1 cellular context compared by ENCODE assay signal in the genomic region with DNA sequence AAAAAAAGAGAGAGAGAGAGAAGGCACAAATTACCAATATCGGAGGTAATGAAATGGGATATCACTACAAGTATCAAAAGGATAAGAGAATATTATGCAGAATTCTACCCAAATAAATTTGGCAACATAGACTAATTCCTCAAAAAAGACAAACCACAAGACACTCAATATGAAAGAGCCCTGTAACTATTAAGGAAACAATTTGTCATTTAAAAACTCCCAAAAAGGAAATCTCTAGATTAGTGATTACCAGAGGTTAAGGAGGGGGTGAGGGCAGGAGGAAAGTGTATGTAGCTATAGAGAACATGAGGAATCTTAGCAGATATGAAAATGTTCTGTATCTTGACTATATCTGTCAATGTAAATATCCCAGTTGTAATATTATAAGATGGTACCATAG.
TF ChIP-seq lines count a peak whose summit lies in the region.

No MANE protein-coding gene starts in this region.

TF ChIP-seq in GM12878, 131 proteins besides CTCF, POLR2A, EP300 and RAD21 (continued from another document and continues in another):
- TF ChIP-seq, protein P1, sequence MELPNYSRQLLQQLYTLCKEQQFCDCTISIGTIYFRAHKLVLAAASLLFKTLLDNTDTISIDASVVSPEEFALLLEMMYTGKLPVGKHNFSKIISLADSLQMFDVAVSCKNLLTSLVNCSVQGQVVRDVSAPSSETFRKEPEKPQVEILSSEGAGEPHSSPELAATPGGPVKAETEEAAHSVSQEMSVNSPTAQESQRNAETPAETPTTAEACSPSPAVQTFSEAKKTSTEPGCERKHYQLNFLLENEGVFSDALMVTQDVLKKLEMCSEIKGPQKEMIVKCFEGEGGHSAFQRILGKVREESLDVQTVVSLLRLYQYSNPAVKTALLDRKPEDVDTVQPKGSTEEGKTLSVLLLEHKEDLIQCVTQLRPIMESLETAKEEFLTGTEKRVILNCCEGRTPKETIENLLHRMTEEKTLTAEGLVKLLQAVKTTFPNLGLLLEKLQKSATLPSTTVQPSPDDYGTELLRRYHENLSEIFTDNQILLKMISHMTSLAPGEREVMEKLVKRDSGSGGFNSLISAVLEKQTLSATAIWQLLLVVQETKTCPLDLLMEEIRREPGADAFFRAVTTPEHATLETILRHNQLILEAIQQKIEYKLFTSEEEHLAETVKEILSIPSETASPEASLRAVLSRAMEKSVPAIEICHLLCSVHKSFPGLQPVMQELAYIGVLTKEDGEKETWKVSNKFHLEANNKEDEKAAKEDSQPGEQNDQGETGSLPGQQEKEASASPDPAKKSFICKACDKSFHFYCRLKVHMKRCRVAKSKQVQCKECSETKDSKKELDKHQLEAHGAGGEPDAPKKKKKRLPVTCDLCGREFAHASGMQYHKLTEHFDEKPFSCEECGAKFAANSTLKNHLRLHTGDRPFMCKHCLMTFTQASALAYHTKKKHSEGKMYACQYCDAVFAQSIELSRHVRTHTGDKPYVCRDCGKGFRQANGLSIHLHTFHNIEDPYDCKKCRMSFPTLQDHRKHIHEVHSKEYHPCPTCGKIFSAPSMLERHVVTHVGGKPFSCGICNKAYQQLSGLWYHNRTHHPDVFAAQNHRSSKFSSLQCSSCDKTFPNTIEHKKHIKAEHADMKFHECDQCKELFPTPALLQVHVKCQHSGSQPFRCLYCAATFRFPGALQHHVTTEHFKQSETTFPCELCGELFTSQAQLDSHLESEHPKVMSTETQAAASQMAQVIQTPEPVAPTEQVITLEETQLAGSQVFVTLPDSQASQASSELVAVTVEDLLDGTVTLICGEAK (IDR thresholded peaks at IDR 0.05; ENCODE audit: borderline replicate concordance) = no peak
- TF ChIP-seq MEF2B (IDR thresholded peaks at IDR 0.05; ENCODE audit: partially characterized antibody, poor library complexity, severe bottlenecking) (peak; percentile 93), TCF3 (IDR thresholded peaks at IDR 0.05; ENCODE audit: borderline replicate concordance, insufficient read depth, low read depth, low read length) (0 out of 2 replicates have a peak, but pooled peaks have one; percentile 28), SMAD1 (IDR thresholded peaks at IDR 0.05; ENCODE audit: low read depth, partially characterized antibody) (no peak), ZNF622 (IDR thresholded peaks at IDR 0.05) (no peak), RCOR1 (conservative IDR thresholded peaks at IDR 0.05; ENCODE audit: low read depth, low read length) (no peak), KAT2A (conservative IDR thresholded peaks at IDR 0.05; ENCODE audit: control insufficient read depth, low read depth, low read length) (no peak), NFYA (IDR thresholded peaks at IDR 0.05; ENCODE audit: borderline replicate concordance, low read depth, low read length) (no peak), ZBED1 (IDR thresholded peaks at IDR 0.05; ENCODE audit: borderline replicate concordance) (peak; percentile 93), SUPT20H (IDR thresholded peaks at IDR 0.05; ENCODE audit: borderline replicate concordance, control insufficient read depth, low read depth, low read length) (no peak), CBX3 (IDR thresholded peaks at IDR 0.05; ENCODE audit: borderline replicate concordance, low read depth) (no peak), EZH2 (IDR thresholded peaks at IDR 0.05; ENCODE audit: borderline replicate concordance, control insufficient read depth, low read depth, low read length) (no peak), ASH2L (IDR thresholded peaks at IDR 0.05; ENCODE audit: borderline replicate concordance, low read depth) (no peak), RFX5 (IDR thresholded peaks at IDR 0.05; ENCODE audit: low read depth, low read length) (no peak), CHD1 (IDR thresholded peaks at IDR 0.05; ENCODE audit: low read depth, low read length) (no peak), MEF2A (IDR thresholded peaks at IDR 0.05; ENCODE audit: insufficient read depth, low read depth, low read length) (peak; percentile 100), YY1 (IDR thresholded peaks at IDR 0.05; ENCODE audit: low read depth, low read length) (no peak), SRF (IDR thresholded peaks at IDR 0.05; ENCODE audit: low read depth in 2 of 2, low read length in 2 of 2) (peak in 1 of 2 experiments; percentile 85; a peak in 1 of 4 replicates), RBBP5 (conservative IDR thresholded peaks at IDR 0.05) (no peak), SIN3A (IDR thresholded peaks at IDR 0.05; ENCODE audit: low read depth, low read length) (no peak), BRCA1 (IDR thresholded peaks at IDR 0.05; ENCODE audit: low read depth, low read length) (no peak), CBFB (IDR thresholded peaks at IDR 0.05; ENCODE audit: low read depth) (peak; percentile 95), EED (IDR thresholded peaks at IDR 0.05; ENCODE audit: low read depth) (peak; percentile 54; the same call in 1 of the 2 replicates), IKZF2 (IDR thresholded peaks at IDR 0.05) (peak; percentile 82 to 83), CEBPB (IDR thresholded peaks at IDR 0.05; ENCODE audit: borderline replicate concordance in 1 of 2, low read depth in 2 of 2, low read length in 2 of 2) (peak in 1 of 2 experiments; percentile 99; a peak in 2 of 4 replicates), SREBF1 (IDR thresholded peaks at IDR 0.05; ENCODE audit: low read length) (no peak), CREM (IDR thresholded peaks at IDR 0.05; ENCODE audit: low read depth) (peak; percentile 89), RB1 (IDR thresholded peaks at IDR 0.05; ENCODE audit: borderline replicate concordance) (no peak), HDGF (IDR thresholded peaks at IDR 0.05) (no peak), JUNB (IDR thresholded peaks at IDR 0.05) (peak; percentile 100), LARP7 (IDR thresholded peaks at IDR 0.05) (no peak), GATAD2B (conservative IDR thresholded peaks at IDR 0.05; ENCODE audit: low read depth) (no peak)
- TF ChIP-seq, protein P2, sequence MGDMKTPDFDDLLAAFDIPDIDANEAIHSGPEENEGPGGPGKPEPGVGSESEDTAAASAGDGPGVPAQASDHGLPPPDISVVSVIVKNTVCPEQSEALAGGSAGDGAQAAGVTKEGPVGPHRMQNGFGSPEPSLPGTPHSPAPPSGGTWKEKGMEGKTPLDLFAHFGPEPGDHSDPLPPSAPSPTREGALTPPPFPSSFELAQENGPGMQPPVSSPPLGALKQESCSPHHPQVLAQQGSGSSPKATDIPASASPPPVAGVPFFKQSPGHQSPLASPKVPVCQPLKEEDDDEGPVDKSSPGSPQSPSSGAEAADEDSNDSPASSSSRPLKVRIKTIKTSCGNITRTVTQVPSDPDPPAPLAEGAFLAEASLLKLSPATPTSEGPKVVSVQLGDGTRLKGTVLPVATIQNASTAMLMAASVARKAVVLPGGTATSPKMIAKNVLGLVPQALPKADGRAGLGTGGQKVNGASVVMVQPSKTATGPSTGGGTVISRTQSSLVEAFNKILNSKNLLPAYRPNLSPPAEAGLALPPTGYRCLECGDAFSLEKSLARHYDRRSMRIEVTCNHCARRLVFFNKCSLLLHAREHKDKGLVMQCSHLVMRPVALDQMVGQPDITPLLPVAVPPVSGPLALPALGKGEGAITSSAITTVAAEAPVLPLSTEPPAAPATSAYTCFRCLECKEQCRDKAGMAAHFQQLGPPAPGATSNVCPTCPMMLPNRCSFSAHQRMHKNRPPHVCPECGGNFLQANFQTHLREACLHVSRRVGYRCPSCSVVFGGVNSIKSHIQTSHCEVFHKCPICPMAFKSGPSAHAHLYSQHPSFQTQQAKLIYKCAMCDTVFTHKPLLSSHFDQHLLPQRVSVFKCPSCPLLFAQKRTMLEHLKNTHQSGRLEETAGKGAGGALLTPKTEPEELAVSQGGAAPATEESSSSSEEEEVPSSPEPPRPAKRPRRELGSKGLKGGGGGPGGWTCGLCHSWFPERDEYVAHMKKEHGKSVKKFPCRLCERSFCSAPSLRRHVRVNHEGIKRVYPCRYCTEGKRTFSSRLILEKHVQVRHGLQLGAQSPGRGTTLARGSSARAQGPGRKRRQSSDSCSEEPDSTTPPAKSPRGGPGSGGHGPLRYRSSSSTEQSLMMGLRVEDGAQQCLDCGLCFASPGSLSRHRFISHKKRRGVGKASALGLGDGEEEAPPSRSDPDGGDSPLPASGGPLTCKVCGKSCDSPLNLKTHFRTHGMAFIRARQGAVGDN (IDR thresholded peaks at IDR 0.05) = no peak
- TF ChIP-seq, protein P3, sequence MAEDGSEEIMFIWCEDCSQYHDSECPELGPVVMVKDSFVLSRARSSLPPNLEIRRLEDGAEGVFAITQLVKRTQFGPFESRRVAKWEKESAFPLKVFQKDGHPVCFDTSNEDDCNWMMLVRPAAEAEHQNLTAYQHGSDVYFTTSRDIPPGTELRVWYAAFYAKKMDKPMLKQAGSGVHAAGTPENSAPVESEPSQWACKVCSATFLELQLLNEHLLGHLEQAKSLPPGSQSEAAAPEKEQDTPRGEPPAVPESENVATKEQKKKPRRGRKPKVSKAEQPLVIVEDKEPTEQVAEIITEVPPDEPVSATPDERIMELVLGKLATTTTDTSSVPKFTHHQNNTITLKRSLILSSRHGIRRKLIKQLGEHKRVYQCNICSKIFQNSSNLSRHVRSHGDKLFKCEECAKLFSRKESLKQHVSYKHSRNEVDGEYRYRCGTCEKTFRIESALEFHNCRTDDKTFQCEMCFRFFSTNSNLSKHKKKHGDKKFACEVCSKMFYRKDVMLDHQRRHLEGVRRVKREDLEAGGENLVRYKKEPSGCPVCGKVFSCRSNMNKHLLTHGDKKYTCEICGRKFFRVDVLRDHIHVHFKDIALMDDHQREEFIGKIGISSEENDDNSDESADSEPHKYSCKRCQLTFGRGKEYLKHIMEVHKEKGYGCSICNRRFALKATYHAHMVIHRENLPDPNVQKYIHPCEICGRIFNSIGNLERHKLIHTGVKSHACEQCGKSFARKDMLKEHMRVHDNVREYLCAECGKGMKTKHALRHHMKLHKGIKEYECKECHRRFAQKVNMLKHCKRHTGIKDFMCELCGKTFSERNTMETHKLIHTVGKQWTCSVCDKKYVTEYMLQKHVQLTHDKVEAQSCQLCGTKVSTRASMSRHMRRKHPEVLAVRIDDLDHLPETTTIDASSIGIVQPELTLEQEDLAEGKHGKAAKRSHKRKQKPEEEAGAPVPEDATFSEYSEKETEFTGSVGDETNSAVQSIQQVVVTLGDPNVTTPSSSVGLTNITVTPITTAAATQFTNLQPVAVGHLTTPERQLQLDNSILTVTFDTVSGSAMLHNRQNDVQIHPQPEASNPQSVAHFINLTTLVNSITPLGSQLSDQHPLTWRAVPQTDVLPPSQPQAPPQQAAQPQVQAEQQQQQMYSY (CRISPR knock-in tag; IDR thresholded peaks at IDR 0.05) = no peak
- TF ChIP-seq, protein P4, sequence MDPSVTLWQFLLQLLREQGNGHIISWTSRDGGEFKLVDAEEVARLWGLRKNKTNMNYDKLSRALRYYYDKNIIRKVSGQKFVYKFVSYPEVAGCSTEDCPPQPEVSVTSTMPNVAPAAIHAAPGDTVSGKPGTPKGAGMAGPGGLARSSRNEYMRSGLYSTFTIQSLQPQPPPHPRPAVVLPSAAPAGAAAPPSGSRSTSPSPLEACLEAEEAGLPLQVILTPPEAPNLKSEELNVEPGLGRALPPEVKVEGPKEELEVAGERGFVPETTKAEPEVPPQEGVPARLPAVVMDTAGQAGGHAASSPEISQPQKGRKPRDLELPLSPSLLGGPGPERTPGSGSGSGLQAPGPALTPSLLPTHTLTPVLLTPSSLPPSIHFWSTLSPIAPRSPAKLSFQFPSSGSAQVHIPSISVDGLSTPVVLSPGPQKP (IDR thresholded peaks at IDR 0.05; ENCODE audit: low read depth, low read length) = no peak
- TF ChIP-seq, protein P5, sequence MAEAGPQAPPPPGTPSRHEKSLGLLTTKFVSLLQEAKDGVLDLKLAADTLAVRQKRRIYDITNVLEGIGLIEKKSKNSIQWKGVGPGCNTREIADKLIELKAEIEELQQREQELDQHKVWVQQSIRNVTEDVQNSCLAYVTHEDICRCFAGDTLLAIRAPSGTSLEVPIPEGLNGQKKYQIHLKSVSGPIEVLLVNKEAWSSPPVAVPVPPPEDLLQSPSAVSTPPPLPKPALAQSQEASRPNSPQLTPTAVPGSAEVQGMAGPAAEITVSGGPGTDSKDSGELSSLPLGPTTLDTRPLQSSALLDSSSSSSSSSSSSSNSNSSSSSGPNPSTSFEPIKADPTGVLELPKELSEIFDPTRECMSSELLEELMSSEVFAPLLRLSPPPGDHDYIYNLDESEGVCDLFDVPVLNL (IDR thresholded peaks at IDR 0.05; ENCODE audit: low read depth, low read length) = no peak
- TF ChIP-seq, protein P6, sequence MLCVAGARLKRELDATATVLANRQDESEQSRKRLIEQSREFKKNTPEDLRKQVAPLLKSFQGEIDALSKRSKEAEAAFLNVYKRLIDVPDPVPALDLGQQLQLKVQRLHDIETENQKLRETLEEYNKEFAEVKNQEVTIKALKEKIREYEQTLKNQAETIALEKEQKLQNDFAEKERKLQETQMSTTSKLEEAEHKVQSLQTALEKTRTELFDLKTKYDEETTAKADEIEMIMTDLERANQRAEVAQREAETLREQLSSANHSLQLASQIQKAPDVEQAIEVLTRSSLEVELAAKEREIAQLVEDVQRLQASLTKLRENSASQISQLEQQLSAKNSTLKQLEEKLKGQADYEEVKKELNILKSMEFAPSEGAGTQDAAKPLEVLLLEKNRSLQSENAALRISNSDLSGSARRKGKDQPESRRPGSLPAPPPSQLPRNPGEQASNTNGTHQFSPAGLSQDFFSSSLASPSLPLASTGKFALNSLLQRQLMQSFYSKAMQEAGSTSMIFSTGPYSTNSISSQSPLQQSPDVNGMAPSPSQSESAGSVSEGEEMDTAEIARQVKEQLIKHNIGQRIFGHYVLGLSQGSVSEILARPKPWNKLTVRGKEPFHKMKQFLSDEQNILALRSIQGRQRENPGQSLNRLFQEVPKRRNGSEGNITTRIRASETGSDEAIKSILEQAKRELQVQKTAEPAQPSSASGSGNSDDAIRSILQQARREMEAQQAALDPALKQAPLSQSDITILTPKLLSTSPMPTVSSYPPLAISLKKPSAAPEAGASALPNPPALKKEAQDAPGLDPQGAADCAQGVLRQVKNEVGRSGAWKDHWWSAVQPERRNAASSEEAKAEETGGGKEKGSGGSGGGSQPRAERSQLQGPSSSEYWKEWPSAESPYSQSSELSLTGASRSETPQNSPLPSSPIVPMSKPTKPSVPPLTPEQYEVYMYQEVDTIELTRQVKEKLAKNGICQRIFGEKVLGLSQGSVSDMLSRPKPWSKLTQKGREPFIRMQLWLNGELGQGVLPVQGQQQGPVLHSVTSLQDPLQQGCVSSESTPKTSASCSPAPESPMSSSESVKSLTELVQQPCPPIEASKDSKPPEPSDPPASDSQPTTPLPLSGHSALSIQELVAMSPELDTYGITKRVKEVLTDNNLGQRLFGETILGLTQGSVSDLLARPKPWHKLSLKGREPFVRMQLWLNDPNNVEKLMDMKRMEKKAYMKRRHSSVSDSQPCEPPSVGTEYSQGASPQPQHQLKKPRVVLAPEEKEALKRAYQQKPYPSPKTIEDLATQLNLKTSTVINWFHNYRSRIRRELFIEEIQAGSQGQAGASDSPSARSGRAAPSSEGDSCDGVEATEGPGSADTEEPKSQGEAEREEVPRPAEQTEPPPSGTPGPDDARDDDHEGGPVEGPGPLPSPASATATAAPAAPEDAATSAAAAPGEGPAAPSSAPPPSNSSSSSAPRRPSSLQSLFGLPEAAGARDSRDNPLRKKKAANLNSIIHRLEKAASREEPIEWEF (IDR thresholded peaks at IDR 0.05; ENCODE audit: insufficient replicate concordance, low read depth, low read length) = no peak
- TF ChIP-seq, protein P7, sequence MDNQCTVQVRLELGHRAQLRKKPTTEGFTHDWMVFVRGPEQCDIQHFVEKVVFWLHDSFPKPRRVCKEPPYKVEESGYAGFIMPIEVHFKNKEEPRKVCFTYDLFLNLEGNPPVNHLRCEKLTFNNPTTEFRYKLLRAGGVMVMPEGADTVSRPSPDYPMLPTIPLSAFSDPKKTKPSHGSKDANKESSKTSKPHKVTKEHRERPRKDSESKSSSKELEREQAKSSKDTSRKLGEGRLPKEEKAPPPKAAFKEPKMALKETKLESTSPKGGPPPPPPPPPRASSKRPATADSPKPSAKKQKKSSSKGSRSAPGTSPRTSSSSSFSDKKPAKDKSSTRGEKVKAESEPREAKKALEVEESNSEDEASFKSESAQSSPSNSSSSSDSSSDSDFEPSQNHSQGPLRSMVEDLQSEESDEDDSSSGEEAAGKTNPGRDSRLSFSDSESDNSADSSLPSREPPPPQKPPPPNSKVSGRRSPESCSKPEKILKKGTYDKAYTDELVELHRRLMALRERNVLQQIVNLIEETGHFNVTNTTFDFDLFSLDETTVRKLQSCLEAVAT (IDR thresholded peaks at IDR 0.05) = peak; percentile 54
